25 cellular contexts compared by ENCODE assay signal in genomic region chr11:78952866-78953265, GRCh38.
"Had no signal": no experiment of that assay in that cellular context is flagged by ENCODE, and none has a peak within 500 bp of the region (broad histone marks: within the 10 kb centered on the region; RNA-seq: fewer than 3 reads in every experiment).

No MANE protein-coding gene starts in this region.

- H3K4me3 ChIP-seq: gastrocnemius medialis, left ventricle myocardium inferior, right lobe of liver, skin epidermis, tibial artery had no signal

- ATAC-seq: activated CD4-positive, alpha-beta T cell treated with anti-CD3 and anti-CD28 coated beads for 36 hours; activated T-cell treated with anti-CD3 and anti-CD28 coated beads, Interleukin-2, amount 50 U/mL, for 4 hours; esophagus mucosa; gastrocnemius medialis; natural killer cell; right lobe of liver had no signal

- H3K4me1 ChIP-seq: parathyroid adenoma, right lobe of liver, tibial artery had no signal

- H3K36me3 Mint-ChIP-seq: activated naive CD8-positive, alpha-beta T cell treated with anti-CD3 and anti-CD28 coated beads for 36 hours; natural killer cell had no signal

- DNase-seq: activated B cell treated with CpG ODN at 0.5 μM for 24 hours; activated CD4-positive, alpha-beta T cell treated with anti-CD3 and anti-CD28 coated beads for 36 hours; activated CD4-positive, alpha-beta T cell treated with anti-CD3 and anti-CD28 coated beads, Interleukin-2, amount 50 U/mL, for 48 hours; activated CD8-positive, alpha-beta memory T cell treated with anti-CD3 and anti-CD28 coated beads, Interleukin-2, amount 50 U/mL, for 48 hours; activated naive CD4-positive, alpha-beta T cell treated with Interleukin-2 at 50 U/mL for 16 hours; activated naive CD8-positive, alpha-beta T cell treated with anti-CD3 and anti-CD28 coated beads for 36 hours; activated T-cell treated with anti-CD3 and anti-CD28 coated beads, Interleukin-2, amount 50 U/mL, for 4 hours; central memory CD4-positive, alpha-beta T cell; dermis blood vessel endothelial cell; effector CD8-positive, alpha-beta T cell; gastrocnemius medialis; hippocampal formation; kidney glomerular epithelial cell; left ventricle myocardium inferior; mammary epithelial cell; midbrain; natural killer cell; right lobe of liver; stimulated activated CD4-positive, alpha-beta T cell treated with anti-CD3 and anti-CD28 coated beads, Interleukin-1b, Interleukin-23, amount 100 ng/mL, for 48 hours; T-helper 9 cell; tibial artery had no signal

- H3K9me3 ChIP-seq: gastrocnemius medialis, left ventricle myocardium inferior, right lobe of liver, tibial artery had no signal

- H3K27ac ChIP-seq: gastrocnemius medialis, left ventricle myocardium inferior, parathyroid adenoma, right lobe of liver, skin epidermis, tibial artery had no signal

- H3K4me1 Mint-ChIP-seq: activated B cell treated with CpG ODN at 0.5 μM for 24 hours; activated CD4-positive, alpha-beta T cell treated with anti-CD3 and anti-CD28 coated beads for 36 hours; activated naive CD8-positive, alpha-beta T cell treated with anti-CD3 and anti-CD28 coated beads for 36 hours; natural killer cell had no signal

- H3K36me3 ChIP-seq: gastrocnemius medialis, left ventricle myocardium inferior, right lobe of liver, tibial artery had no signal

- H3K9me3 Mint-ChIP-seq: activated B cell treated with CpG ODN at 0.5 μM for 24 hours; activated naive CD8-positive, alpha-beta T cell treated with anti-CD3 and anti-CD28 coated beads for 36 hours; activated T-cell treated with anti-CD3 and anti-CD28 coated beads, Interleukin-2, amount 50 U/mL, for 4 hours; natural killer cell; stimulated activated naive CD8-positive, alpha-beta T cell treated with anti-CD3 and anti-CD28 coated beads, Interleukin-15, Interleukin-2, amounts not matched to agents 100 ng/mL and 50 ng/mL, for 24 hours had no signal

- H3K27ac Mint-ChIP-seq: activated B cell treated with CpG ODN at 0.5 μM for 24 hours; activated CD4-positive, alpha-beta T cell treated with anti-CD3 and anti-CD28 coated beads for 36 hours; activated naive CD8-positive, alpha-beta T cell treated with anti-CD3 and anti-CD28 coated beads for 36 hours; natural killer cell; stimulated activated naive CD8-positive, alpha-beta T cell treated with anti-CD3 and anti-CD28 coated beads, Interleukin-15, Interleukin-2, amounts not matched to agents 100 ng/mL and 50 ng/mL, for 24 hours had no signal

- H3K4me3 Mint-ChIP-seq: activated B cell treated with CpG ODN at 0.5 μM for 24 hours; activated CD4-positive, alpha-beta T cell treated with anti-CD3 and anti-CD28 coated beads for 36 hours; activated naive CD8-positive, alpha-beta T cell treated with anti-CD3 and anti-CD28 coated beads for 36 hours; activated T-cell treated with anti-CD3 and anti-CD28 coated beads, Interleukin-2, amount 50 U/mL, for 4 hours; natural killer cell; stimulated activated naive CD8-positive, alpha-beta T cell treated with anti-CD3 and anti-CD28 coated beads, Interleukin-15, Interleukin-2, amounts not matched to agents 100 ng/mL and 50 ng/mL, for 24 hours had no signal

- H2AFZ ChIP-seq: parathyroid adenoma had no signal

- H3K27me3 ChIP-seq: gastrocnemius medialis, right lobe of liver, tibial artery had no signal
